Comparison of ENCODE assay signal across 38 cellular contexts in genomic region chr1:214946615-214947014, GRCh38.
"Had no signal": no experiment of that assay in that cellular context is flagged by ENCODE, and none has a peak within 500 bp of the region (broad histone marks: within the 10 kb centered on the region; RNA-seq: fewer than 3 reads in every experiment).

No MANE protein-coding gene starts in this region.

- H3K4me1 Mint-ChIP-seq: activated CD4-positive, alpha-beta memory T cell treated with anti-CD3 and anti-CD28 coated beads, Interleukin-2, amount 10 ng/mL, durations not matched to agents 7 days and 5 days; activated CD8-positive, alpha-beta memory T cell treated with anti-CD3 and anti-CD28 coated beads, Interleukin-2, amount 10 ng/mL, durations not matched to agents 7 days and 5 days; activated naive CD8-positive, alpha-beta T cell treated with anti-CD3 and anti-CD28 coated beads for 36 hours; activated T-helper 17 cell treated with anti-CD3 and anti-CD28 coated beads, Interleukin-2, amount 50 U/mL, for 72 hours; central memory CD8-positive, alpha-beta T cell had no signal

- H3K27me3 Mint-ChIP-seq: activated CD4-positive, alpha-beta memory T cell treated with anti-CD3 and anti-CD28 coated beads, Interleukin-2, amount 10 ng/mL, durations not matched to agents 7 days and 5 days; activated CD8-positive, alpha-beta memory T cell treated with anti-CD3 and anti-CD28 coated beads, Interleukin-2, amount 10 ng/mL, durations not matched to agents 7 days and 5 days; activated T-helper 17 cell treated with anti-CD3 and anti-CD28 coated beads, Interleukin-2, amount 50 U/mL, for 72 hours; central memory CD8-positive, alpha-beta T cell had no signal

- H3K27ac Mint-ChIP-seq: activated CD4-positive, alpha-beta memory T cell treated with anti-CD3 and anti-CD28 coated beads, Interleukin-2, amount 10 ng/mL, durations not matched to agents 7 days and 5 days; activated CD8-positive, alpha-beta memory T cell treated with anti-CD3 and anti-CD28 coated beads, Interleukin-2, amount 10 ng/mL, durations not matched to agents 7 days and 5 days; activated naive CD8-positive, alpha-beta T cell treated with anti-CD3 and anti-CD28 coated beads for 36 hours; activated T-helper 17 cell treated with anti-CD3 and anti-CD28 coated beads, Interleukin-2, amount 50 U/mL, for 72 hours had no signal

- H3K27ac ChIP-seq: brain microvascular endothelial cell, cardiac muscle cell, Peyer's patch, SJSA1, WERI-Rb-1 had no signal

- H3K36me3 ChIP-seq: brain microvascular endothelial cell, cardiac muscle cell, MG63, Peyer's patch, SJSA1, WERI-Rb-1 had no signal

- H3K9me3 ChIP-seq: Peyer's patch, SJSA1 had no signal

- H3K9me3 Mint-ChIP-seq: activated CD4-positive, alpha-beta memory T cell treated with anti-CD3 and anti-CD28 coated beads, Interleukin-2, amount 10 ng/mL, durations not matched to agents 7 days and 5 days; activated naive CD8-positive, alpha-beta T cell treated with anti-CD3 and anti-CD28 coated beads for 36 hours; central memory CD8-positive, alpha-beta T cell had no signal

- H3K36me3 Mint-ChIP-seq: activated CD8-positive, alpha-beta memory T cell treated with anti-CD3 and anti-CD28 coated beads, Interleukin-2, amount 10 ng/mL, durations not matched to agents 7 days and 5 days; activated naive CD8-positive, alpha-beta T cell treated with anti-CD3 and anti-CD28 coated beads for 36 hours had no signal

- H3K4me3 ChIP-seq: cardiac muscle cell, MG63, Peyer's patch, SJSA1 had no signal

- H3K4me1 ChIP-seq: Peyer's patch, SJSA1 had no signal

- H3K27me3 ChIP-seq: brain microvascular endothelial cell, cardiac muscle cell, MG63, Peyer's patch, SJSA1 had no signal

- H3K4me3 Mint-ChIP-seq: activated CD4-positive, alpha-beta memory T cell treated with anti-CD3 and anti-CD28 coated beads, Interleukin-2, amount 10 ng/mL, durations not matched to agents 7 days and 5 days; activated CD8-positive, alpha-beta memory T cell treated with anti-CD3 and anti-CD28 coated beads, Interleukin-2, amount 10 ng/mL, durations not matched to agents 7 days and 5 days; activated naive CD8-positive, alpha-beta T cell treated with anti-CD3 and anti-CD28 coated beads for 36 hours; activated T-helper 17 cell treated with anti-CD3 and anti-CD28 coated beads, Interleukin-2, amount 50 U/mL, for 72 hours; central memory CD8-positive, alpha-beta T cell had no signal

- DNase-seq: activated CD4-positive, alpha-beta memory T cell treated with anti-CD3 and anti-CD28 coated beads, Interleukin-2, amount 10 ng/mL, durations not matched to agents 7 days and 5 days; activated CD4-positive, alpha-beta T cell treated with anti-CD3 and anti-CD28 coated beads for 1 hour; activated CD4-positive, alpha-beta T cell treated with anti-CD3 and anti-CD28 coated beads for 48 hours; activated CD4-positive, CD25-positive, alpha-beta regulatory T cell; activated CD8-positive, alpha-beta memory T cell treated with anti-CD3 and anti-CD28 coated beads for 24 hours; activated CD8-positive, alpha-beta memory T cell treated with anti-CD3 and anti-CD28 coated beads, Interleukin-2, amount 10 ng/mL, durations not matched to agents 7 days and 5 days; activated CD8-positive, alpha-beta memory T cell treated with anti-CD3 and anti-CD28 coated beads, Interleukin-2, amount 50 U/mL, for 48 hours; activated effector memory CD4-positive, alpha-beta T cell treated with anti-CD3 and anti-CD28 coated beads, Interleukin-2, amount 50 U/mL, for 16 hours; activated naive CD4-positive, alpha-beta T cell; activated naive CD4-positive, alpha-beta T cell treated with anti-CD3 and anti-CD28 coated beads, Interleukin-2, amount 50 U/mL, for 16 hours; activated naive CD8-positive, alpha-beta T cell treated with anti-CD3 and anti-CD28 coated beads for 36 hours; activated T-cell treated with anti-CD3 and anti-CD28 coated beads, Interleukin-2, amount 50 U/mL, for 48 hours; amniotic stem cell; aorta; brain microvascular endothelial cell; MG63; NCI-H1048; NCI-H1105 treated with DMSO at 0.1 percent for 48 hours; NCI-H1436; NCI-H1694; NCI-H2029; NCI-H510A; NCI-H526; NCI-H748 treated with DMSO at 0.1 percent for 48 hours; NK-92 treated with Interleukin-12 subunit alpha and Interleukin-12 subunit beta, amount 100 ng/mL, for 24 hours; PC-3; Peyer's patch; RPMI8226; SHP77 treated with DMSO at 0.1 percent for 48 hours; SW 1271; T-helper 1 cell; T-helper 2 cell; T-helper 9 cell; WERI-Rb-1 had no signal
